In the genomic region with DNA sequence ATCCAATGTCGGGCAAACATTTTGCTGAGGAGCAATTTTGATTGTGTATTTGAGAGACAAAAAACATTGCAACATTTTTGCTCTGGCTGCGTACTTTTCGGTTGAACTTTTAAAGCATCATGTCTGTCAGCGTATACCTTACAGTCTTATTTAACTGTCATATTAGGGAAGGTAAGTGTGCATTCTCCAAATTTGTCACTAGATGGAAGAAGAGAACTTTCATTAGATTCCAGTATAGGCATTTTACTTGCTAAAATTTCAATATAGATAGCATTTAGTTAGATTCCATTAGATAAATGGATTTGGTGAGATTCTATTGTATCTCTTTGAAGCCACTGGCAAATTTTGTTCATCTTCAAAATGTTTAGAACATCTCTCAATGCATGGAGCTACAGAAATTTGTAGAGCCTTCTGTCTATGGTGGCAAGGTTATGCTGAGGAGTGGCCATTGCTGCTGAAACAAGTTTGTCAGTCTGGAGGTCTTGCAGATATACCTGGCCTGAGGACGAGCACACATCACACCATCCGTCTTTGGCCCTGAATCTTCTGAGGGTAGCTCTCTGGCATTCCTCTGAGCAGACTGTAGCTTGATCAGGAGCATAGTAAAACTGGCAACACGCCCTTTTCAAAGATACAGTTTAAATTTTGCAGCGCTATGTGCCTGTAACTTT, we compare ENCODE assay signal across 11 cellular contexts.
DNase-seq lines count a peak whose midpoint lies in the region; ATAC-seq, FAIRE-seq and TF ChIP-seq lines count a peak whose summit lies in the region.
"Had no signal": no experiment of that assay in that cellular context is flagged by ENCODE, and none has a peak within 500 bp of the region (broad histone marks: within the 10 kb centered on the region; RNA-seq: fewer than 3 reads in every experiment).

No MANE protein-coding gene starts in this region.

- no peak for ATAC-seq in GM18505 (IDR thresholded peaks at IDR 0.05; ENCODE audit: unreplicated experiment)
- no peak for ATAC-seq in HG03159 (IDR thresholded peaks at IDR 0.05; ENCODE audit: unreplicated experiment)

- H3K23ac ChIP-seq in H9 (ENCODE audit: insufficient read length, low read depth, low read length), result no peak overlapping the region

- H3T11ph ChIP-seq in H9 (ENCODE audit: low read length), result no peak overlapping the region

- H4K91ac ChIP-seq in H9 (ENCODE audit: insufficient read length, low read depth, low read length), result no peak overlapping the region

- H3K36me3 Mint-ChIP-seq in H9 (ENCODE audit: insufficient read depth in 1 of 3, low read depth in 3 of 3), result peaks cover 20 to 33% (median 26%) of the 10 kb centered on the region in 3 experiments

- no CpG with 5 or more reads among the region's 8 CpGs for WGBS in H9 (ENCODE audit: extremely low coverage, insufficient read length, low lambda C conversion rate)
- whole genome bisulfite sequencing in hepatocyte (ENCODE audit: low lambda C conversion rate, missing lambda C conversion rate), result 53% methylated on average over 8 of the region's 8 CpGs

- H2BK5ac ChIP-seq in H9 (ENCODE audit: insufficient read length, low read length), result no peak overlapping the region

- no peak overlapping the region for H3K4me3 ChIP-seq in hepatocyte
- H3K4me3 ChIP-seq: spleen had no signal

- no peaks in the 10 kb centered on the region for H3K27me3 Mint-ChIP-seq in H9 (ENCODE audit: low read depth)

- no peak overlapping the region for H3K27ac ChIP-seq in 22Rv1
- H3K27ac ChIP-seq in H9 (ENCODE audit: insufficient read length, low read depth, low read length), result peak overlapping the region; percentile 74
- no peak overlapping the region for H3K27ac ChIP-seq in hepatocyte
- H3K27ac ChIP-seq: spleen had no signal

- no peak for TF ChIP-seq POLR2A in GM18505 (IDR thresholded peaks at IDR 0.05; ENCODE audit: borderline replicate concordance, extremely low read depth, insufficient read depth, insufficient read length)

- H4K20me1 ChIP-seq in H9 (ENCODE audit: control insufficient read depth, insufficient read depth, insufficient read length) (no peaks in the 10 kb centered on the region), hepatocyte (ENCODE audit: insufficient read depth, poor library complexity, severe bottlenecking) (no peaks in the 10 kb centered on the region)

- no peaks in the 10 kb centered on the region for H3K23me2 ChIP-seq in H9 (ENCODE audit: insufficient read length, low read depth, low read length, poor library complexity, severe bottlenecking)

- H4K5ac ChIP-seq in H9 (ENCODE audit: insufficient read length, low read depth, low read length), result no peak overlapping the region

- H3K27ac Mint-ChIP-seq in H9, result peak overlapping the region; percentile 86 to 95 (median 91)
- H3K27ac Mint-ChIP-seq: T-helper 1 cell treated with Interleukin-12 subunit alpha and Interleukin-12 subunit beta and Interleukin-4 antibody, amounts not matched to agents 30 μg/mL and 1 μg/mL, for 36 hours had no signal

- H3K4me1 Mint-ChIP-seq in H9, result peaks cover 19 to 28% of the 10 kb centered on the region in 2 experiments

- H3K56ac ChIP-seq in H9 (ENCODE audit: insufficient read length, low read depth, low read length), result no peak overlapping the region

- H3K79me2 ChIP-seq in H9 (ENCODE audit: insufficient read depth, low read length) (no peaks in the 10 kb centered on the region), hepatocyte (no peaks in the 10 kb centered on the region)

- no peak overlapping the region for H3K9ac ChIP-seq in H9 (ENCODE audit: extremely low read depth, insufficient read length, low read length)

- H3K9me2 ChIP-seq in hepatocyte (replicated peaks; ENCODE audit: insufficient read depth), result no peaks in the 10 kb centered on the region

- peak; percentile 17 for FAIRE-seq in RCC 7860 (lab: Jason Lieb, UNC)

- no peak overlapping the region for H3K18ac ChIP-seq in H9 (ENCODE audit: insufficient read length, low read depth, low read length)

- H2BK20ac ChIP-seq in H9 (ENCODE audit: low read depth, low read length, poor library complexity, severe bottlenecking), result no peak overlapping the region

- no peaks in the 10 kb centered on the region for H3K79me1 ChIP-seq in H9 (ENCODE audit: insufficient read depth, low read depth, low read length, poor library complexity, severe bottlenecking)

- peak; percentile 38 for DNase-seq in H9
- peak; percentile 46 for DNase-seq in RCC 7860 (ENCODE audit: low spot score)
- DNase-seq in hepatocyte (ENCODE audit: low spot score), result peak; percentile 27
- DNase-seq in occipital lobe (lab: John Stamatoyannopoulos, UW), result no peak
- no peak for DNase-seq in activated naive CD4-positive, alpha-beta T cell (lab: John Stamatoyannopoulos, UW)
- DNase-seq: EL, spleen had no signal

- peak; percentile 38 for TF ChIP-seq CTCF in 22Rv1 (IDR thresholded peaks at IDR 0.05)
- peak; percentile 85 for TF ChIP-seq CTCF in H9 (conservative IDR thresholded peaks at IDR 0.05)
- peak; percentile 67 for TF ChIP-seq CTCF in hepatocyte (IDR thresholded peaks at IDR 0.05; ENCODE audit: poor library complexity)

- H3K14ac ChIP-seq in H9 (ENCODE audit: insufficient read depth, low read length), result no peak overlapping the region

- peaks cover 20 to 26% of the 10 kb centered on the region in 2 experiments for H3K9me3 Mint-ChIP-seq in H9

- no peak overlapping the region for H2BK15ac ChIP-seq in H9 (ENCODE audit: low read depth, low read length)

- no peak overlapping the region for H3K4me2 ChIP-seq in H9 (ENCODE audit: insufficient read depth, insufficient read length, low read length)
- H3K4me2 ChIP-seq in hepatocyte, result no peak overlapping the region

- H2AFZ ChIP-seq in H9 (ENCODE audit: low read length) (no peak overlapping the region), hepatocyte (no peak overlapping the region)

- H2AK5ac ChIP-seq in H9 (ENCODE audit: insufficient read length, low read length), result no peak overlapping the region

- no peaks in the 10 kb centered on the region for H3K4me1 ChIP-seq in H9 (ENCODE audit: insufficient read depth, low read length)
- H3K4me1 ChIP-seq in hepatocyte (ENCODE audit: insufficient read depth), result peaks cover 3% of the 10 kb centered on the region
- H3K4me1 ChIP-seq: spleen had no signal

- no peak overlapping the region for H2BK12ac ChIP-seq in H9 (ENCODE audit: insufficient read length, low read depth, low read length)

- H3K27me3 ChIP-seq in H9 (ENCODE audit: insufficient read depth, low read length) (no peaks in the 10 kb centered on the region), hepatocyte (no peaks in the 10 kb centered on the region)
- H3K27me3 ChIP-seq: spleen had no signal

- H4K8ac ChIP-seq in H9 (replicated peaks; ENCODE audit: insufficient read length, low read depth, low read length), result no peak overlapping the region

- no peak overlapping the region for H2BK120ac ChIP-seq in H9 (ENCODE audit: low read depth, low read length, poor library complexity, severe bottlenecking)

- H3K36me3 ChIP-seq in hepatocyte (replicated peaks; ENCODE audit: insufficient read depth, low read depth), result no peaks in the 10 kb centered on the region
- H3K36me3 ChIP-seq: spleen had no signal

- no peak overlapping the region for H3K4me3 Mint-ChIP-seq in H9
- H3K4me3 Mint-ChIP-seq: T-helper 1 cell treated with Interleukin-12 subunit alpha and Interleukin-12 subunit beta and Interleukin-4 antibody, amounts not matched to agents 30 μg/mL and 1 μg/mL, for 36 hours had no signal

- H3K4ac ChIP-seq in H9 (ENCODE audit: low read depth, low read length), result no peak overlapping the region

- H3K9me3 ChIP-seq in H9 (ENCODE audit: control insufficient read depth, low read depth, low read length) (no peaks in the 10 kb centered on the region), hepatocyte (ENCODE audit: low read depth) (no peaks in the 10 kb centered on the region)

Comparison
In these comparisons a context has a peak if more than half of its experiments do, and no peak if none do; other contexts are left out.
1. DNase-seq: peak in H9 (single experiment), RCC 7860 (single experiment) and hepatocyte (single experiment); none in occipital lobe (single experiment) and activated naive CD4-positive, alpha-beta T cell (0 of 4).
2. Peak in every context shown above with its lines, with median percentiles within 50 percentile points of each other: CTCF ChIP-seq.